In the genomic region with DNA sequence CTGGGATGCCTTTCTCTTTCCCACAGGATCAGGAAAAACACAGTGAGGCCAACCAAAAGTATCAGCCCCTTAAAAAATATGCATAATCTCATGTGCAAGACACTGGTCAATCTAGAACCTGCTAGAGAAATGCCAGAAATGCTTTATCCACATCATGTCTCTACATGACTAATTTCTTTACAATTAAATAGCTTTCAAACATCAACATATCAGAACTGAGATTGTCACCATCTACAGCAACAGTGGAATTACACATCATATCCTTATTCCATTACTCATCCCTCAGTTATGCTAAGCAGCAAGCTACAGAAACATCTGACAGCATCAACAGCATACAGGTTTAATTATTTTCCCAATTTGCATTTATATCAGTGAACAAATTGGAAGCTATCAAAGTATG, we compare ENCODE assay signal across 13 cellular contexts.
DNase-seq lines count a peak whose midpoint lies in the region; ATAC-seq and TF ChIP-seq lines count a peak whose summit lies in the region.
"Had no signal": no experiment of that assay in that cellular context is flagged by ENCODE, and none has a peak within 500 bp of the region (broad histone marks: within the 10 kb centered on the region; RNA-seq: fewer than 3 reads in every experiment).

No MANE protein-coding gene starts in this region.

- in situ Hi-C loops in astrocyte of the spinal cord (cut with HindIII; ENCODE audit: low sequenced_read_pairs) = no loop called here

- H2AK5ac ChIP-seq in mesenchymal stem cell (ENCODE audit: low read length, severe bottlenecking) = no peak overlapping the region

- H3K27ac ChIP-seq in mesenchymal stem cell (ENCODE audit: low read length, poor library complexity, severe bottlenecking) (peak overlapping the region; percentile 84), sigmoid colon (peak overlapping the region in 1 of 4 donors; percentile 43)
- H3K27ac ChIP-seq: tibial nerve had no signal

- peaks cover 5 to 31% of the 10 kb centered on the region in 2 experiments for H3K36me3 ChIP-seq in mesenchymal stem cell (ENCODE audit: control insufficient read depth in 1 of 2, insufficient read depth in 2 of 2, low read depth in 1 of 2, low read length in 2 of 2)
- H3K36me3 ChIP-seq in sigmoid colon = peaks cover 0 to 40% (median 9%) of the 10 kb centered on the region in 4 donors

- no peak overlapping the region for H3K4ac ChIP-seq in mesenchymal stem cell (ENCODE audit: low read depth in 1 of 2, low read length in 2 of 2)

- intact Hi-C loops in sigmoid colon (cut with DNase I) = no loop called here

- no peak overlapping the region for H3K4me2 ChIP-seq in mesenchymal stem cell (ENCODE audit: low read length, poor library complexity, severe bottlenecking)

- H3K27me3 ChIP-seq in mesenchymal stem cell (ENCODE audit: control insufficient read depth in 1 of 2, insufficient read depth in 1 of 2, low read length in 2 of 2) (no peaks in the 10 kb centered on the region), sigmoid colon (no peaks in the 10 kb centered on the region)
- H3K27me3 ChIP-seq: tibial nerve had no signal

- no peak overlapping the region for H2AFZ ChIP-seq in mesenchymal stem cell (ENCODE audit: low read depth, low read length)

- TF ChIP-seq POLR2A in sigmoid colon (IDR thresholded peaks at IDR 0.05) = no peak

- H2BK12ac ChIP-seq in mesenchymal stem cell (ENCODE audit: low read length in 2 of 2) = no peak overlapping the region

- H2BK5ac ChIP-seq in mesenchymal stem cell (ENCODE audit: low read depth, low read length, poor library complexity, severe bottlenecking) = no peak overlapping the region

- no peak overlapping the region for H3K4me3 ChIP-seq in astrocyte of the spinal cord (ENCODE audit: low read depth, low read length)
- no peak overlapping the region for H3K4me3 ChIP-seq in mesenchymal stem cell (ENCODE audit: insufficient read depth in 1 of 2, low read depth in 1 of 2, low read length in 2 of 2)
- no peak overlapping the region for H3K4me3 ChIP-seq in sigmoid colon
- H3K4me3 ChIP-seq: tibial nerve had no signal

- H3K9ac ChIP-seq in mesenchymal stem cell (ENCODE audit: low read length) = peak overlapping the region; percentile 50

- H3K4me1 ChIP-seq in mesenchymal stem cell (ENCODE audit: control insufficient read depth, insufficient read depth, low read depth, low read length) = peaks cover 2% of the 10 kb centered on the region
- H3K4me1 ChIP-seq in sigmoid colon = peaks cover 0 to 18% (median 6%) of the 10 kb centered on the region in 4 donors

- H2BK15ac ChIP-seq in mesenchymal stem cell (ENCODE audit: low read depth, poor library complexity, severe bottlenecking) = no peak overlapping the region

- H2BK120ac ChIP-seq in mesenchymal stem cell (ENCODE audit: low read depth, low read length) = no peak overlapping the region

- no peaks in the 10 kb centered on the region for H3K79me1 ChIP-seq in mesenchymal stem cell (replicated peaks; ENCODE audit: low read length, poor library complexity, severe bottlenecking)

- no peak overlapping the region for H4K91ac ChIP-seq in mesenchymal stem cell (ENCODE audit: low read length)

- H4K8ac ChIP-seq in mesenchymal stem cell (ENCODE audit: low read length) = no peak overlapping the region

- no peak overlapping the region for H3K14ac ChIP-seq in mesenchymal stem cell (ENCODE audit: low read length in 2 of 2)

- H3K23ac ChIP-seq in mesenchymal stem cell (ENCODE audit: low read length in 2 of 2) = no peak overlapping the region

- TF ChIP-seq EP300 in sigmoid colon (IDR thresholded peaks at IDR 0.05) = no peak

- H3K9me3 ChIP-seq in mesenchymal stem cell (ENCODE audit: control insufficient read depth, low read length) (no peaks in the 10 kb centered on the region), sigmoid colon (no peaks in the 10 kb centered on the region)
- H3K9me3 ChIP-seq: tibial nerve had no signal

- TF ChIP-seq CTCF in astrocyte of the spinal cord (IDR thresholded peaks at IDR 0.05; ENCODE audit: low read depth, low read length) (no peak), sigmoid colon (IDR thresholded peaks at IDR 0.05) (no peak)

- no peak overlapping the region for H3K18ac ChIP-seq in mesenchymal stem cell (ENCODE audit: low read depth in 1 of 2, low read length in 2 of 2)

- DNase-seq in AG08396 (ENCODE audit: low spot score) = peak; percentile 63
- DNase-seq in HS-5 (ENCODE audit: low read depth) = peak; percentile 89
- DNase-seq in astrocyte of the spinal cord (ENCODE audit: low read depth, low spot score) = peak; percentile 68
- peak; percentile 67 for DNase-seq in mesenchymal stem cell
- DNase-seq in sigmoid colon = no peak
- no peak for DNase-seq in pons (ENCODE audit: low spot score)
- DNase-seq in NCI-H526 treated with DMSO at 0.1 percent for 48 hours (lab: John Stamatoyannopoulos, UW) = no peak
- DNase-seq: activated effector memory CD4-positive, alpha-beta T cell treated with Interleukin-2 at 50 U/mL for 16 hours; NCI-H82; stimulated activated CD4-positive, alpha-beta T cell treated with anti-CD3 and anti-CD28 coated beads, Interleukin-1b, Interleukin-23, amount 100 ng/mL, for 48 hours; T-helper 9 cell had no signal

- ATAC-seq in HG02588 (IDR thresholded peaks at IDR 0.05; ENCODE audit: unreplicated experiment) = no peak

Comparison
In these comparisons a context has a peak if more than half of its experiments do, and no peak if none do; other contexts are left out.
1. DNase-seq: peak in AG08396 (single experiment), HS-5 (single experiment), astrocyte of the spinal cord (single experiment) and mesenchymal stem cell (single experiment); none in sigmoid colon (single experiment), pons (single experiment) and NCI-H526 treated with DMSO at 0.1 percent for 48 hours (single experiment).